In the genomic region with DNA sequence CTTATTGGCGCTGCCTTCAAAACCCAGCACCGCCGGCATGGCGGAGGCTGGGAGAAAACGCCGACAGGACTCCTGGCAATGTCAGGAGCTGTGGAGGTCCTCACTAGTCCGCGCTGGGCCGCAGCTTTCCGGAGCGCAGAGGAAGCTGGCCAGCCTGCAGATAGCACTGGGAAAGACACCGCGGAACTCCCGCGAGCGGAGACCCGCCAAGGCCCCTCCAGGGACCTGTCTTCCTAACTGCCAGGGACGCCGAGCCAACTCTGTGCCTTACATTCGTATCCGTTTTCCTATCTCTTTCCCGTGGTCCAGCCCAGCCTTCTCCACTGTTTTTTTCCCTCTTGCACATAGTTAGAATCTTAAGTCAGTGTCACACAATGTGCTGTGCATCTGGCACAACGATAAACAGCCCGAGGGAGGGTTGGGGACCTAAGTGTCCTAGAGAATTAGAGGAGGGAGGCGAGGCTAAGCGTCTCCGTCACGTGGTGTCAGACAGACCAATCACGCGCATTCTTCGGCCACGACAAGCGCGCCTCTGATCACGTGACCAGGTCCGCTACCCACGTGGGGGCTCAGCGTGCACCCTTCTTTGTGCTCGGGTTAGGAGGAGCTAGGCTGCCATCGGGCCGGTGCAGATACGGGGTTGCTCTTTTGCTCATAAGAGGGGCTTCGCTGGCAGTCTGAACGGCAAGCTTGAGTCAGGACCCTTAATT, we compare ENCODE assay signal across 1 cellular context.
TF ChIP-seq lines count a peak whose summit lies in the region.

A gene (plus strand): TSS at position 582 of the 710 bp plus-strand sequence. CDS start 420 bp downstream, outside the sequence.
A gene (minus strand): TSS at position 168 of the 710 bp plus-strand sequence. CDS start 129 bp downstream, at position 39.

TF ChIP-seq in A549, 52 proteins besides CTCF, POLR2A, EP300 and RAD21 (continued from another document):
- TF ChIP-seq, protein P1, sequence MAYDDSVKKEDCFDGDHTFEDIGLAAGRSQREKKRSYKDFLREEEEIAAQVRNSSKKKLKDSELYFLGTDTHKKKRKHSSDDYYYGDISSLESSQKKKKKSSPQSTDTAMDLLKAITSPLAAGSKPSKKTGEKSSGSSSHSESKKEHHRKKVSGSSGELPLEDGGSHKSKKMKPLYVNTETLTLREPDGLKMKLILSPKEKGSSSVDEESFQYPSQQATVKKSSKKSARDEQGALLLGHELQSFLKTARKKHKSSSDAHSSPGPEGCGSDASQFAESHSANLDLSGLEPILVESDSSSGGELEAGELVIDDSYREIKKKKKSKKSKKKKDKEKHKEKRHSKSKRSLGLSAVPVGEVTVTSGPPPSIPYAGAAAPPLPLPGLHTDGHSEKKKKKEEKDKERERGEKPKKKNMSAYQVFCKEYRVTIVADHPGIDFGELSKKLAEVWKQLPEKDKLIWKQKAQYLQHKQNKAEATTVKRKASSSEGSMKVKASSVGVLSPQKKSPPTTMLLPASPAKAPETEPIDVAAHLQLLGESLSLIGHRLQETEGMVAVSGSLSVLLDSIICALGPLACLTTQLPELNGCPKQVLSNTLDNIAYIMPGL (CRISPR knock-in tag; IDR thresholded peaks at IDR 0.05; ENCODE audit: borderline replicate concordance) = no peak
- TF ChIP-seq, protein P2, sequence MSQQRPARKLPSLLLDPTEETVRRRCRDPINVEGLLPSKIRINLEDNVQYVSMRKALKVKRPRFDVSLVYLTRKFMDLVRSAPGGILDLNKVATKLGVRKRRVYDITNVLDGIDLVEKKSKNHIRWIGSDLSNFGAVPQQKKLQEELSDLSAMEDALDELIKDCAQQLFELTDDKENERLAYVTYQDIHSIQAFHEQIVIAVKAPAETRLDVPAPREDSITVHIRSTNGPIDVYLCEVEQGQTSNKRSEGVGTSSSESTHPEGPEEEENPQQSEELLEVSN (IDR thresholded peaks at IDR 0.05; ENCODE audit: borderline replicate concordance, low read depth) = peak; percentile 68; the same call in 1 of the 2 replicates
- no peak for TF ChIP-seq POLR2AphosphoS2 (conservative IDR thresholded peaks at IDR 0.05; ENCODE audit: low read length)
- TF ChIP-seq, protein P3, sequence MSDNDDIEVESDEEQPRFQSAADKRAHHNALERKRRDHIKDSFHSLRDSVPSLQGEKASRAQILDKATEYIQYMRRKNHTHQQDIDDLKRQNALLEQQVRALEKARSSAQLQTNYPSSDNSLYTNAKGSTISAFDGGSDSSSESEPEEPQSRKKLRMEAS (IDR thresholded peaks at IDR 0.05) = peak; percentile 99
- TF ChIP-seq GATA3 (IDR thresholded peaks at IDR 0.05; ENCODE audit: borderline replicate concordance) = 0 out of 2 replicates have a peak, but pooled peaks have one; percentile 23
- TF ChIP-seq KDM1A (IDR thresholded peaks at IDR 0.05; ENCODE audit: low read depth) = no peak
- TF ChIP-seq NFE2L2 (conservative IDR thresholded peaks at IDR 0.05; ENCODE audit: low read length) = 0 out of 2 replicates have a peak, but pooled peaks have one; percentile 1
- no peak for TF ChIP-seq RNF2 (IDR thresholded peaks at IDR 0.05; ENCODE audit: borderline replicate concordance, low read depth)
- TF ChIP-seq ZSCAN20 (CRISPR knock-in tag; IDR thresholded peaks at IDR 0.05) = no peak
- TF ChIP-seq FOSL2 (IDR thresholded peaks at IDR 0.05) = no peak
- no peak for TF ChIP-seq FOSL2 (CRISPR knock-in tag; IDR thresholded peaks at IDR 0.05)
- TF ChIP-seq HDAC2 (IDR thresholded peaks at IDR 0.05) = no peak
- 0 out of 2 replicates have a peak, but pooled peaks have one; percentile 60 for TF ChIP-seq HOXB13 (CRISPR knock-in tag; IDR thresholded peaks at IDR 0.05; ENCODE audit: low read depth)
- TF ChIP-seq, protein P4, sequence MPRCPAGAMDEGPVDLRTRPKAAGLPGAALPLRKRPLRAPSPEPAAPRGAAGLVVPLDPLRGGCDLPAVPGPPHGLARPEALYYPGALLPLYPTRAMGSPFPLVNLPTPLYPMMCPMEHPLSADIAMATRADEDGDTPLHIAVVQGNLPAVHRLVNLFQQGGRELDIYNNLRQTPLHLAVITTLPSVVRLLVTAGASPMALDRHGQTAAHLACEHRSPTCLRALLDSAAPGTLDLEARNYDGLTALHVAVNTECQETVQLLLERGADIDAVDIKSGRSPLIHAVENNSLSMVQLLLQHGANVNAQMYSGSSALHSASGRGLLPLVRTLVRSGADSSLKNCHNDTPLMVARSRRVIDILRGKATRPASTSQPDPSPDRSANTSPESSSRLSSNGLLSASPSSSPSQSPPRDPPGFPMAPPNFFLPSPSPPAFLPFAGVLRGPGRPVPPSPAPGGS (IDR thresholded peaks at IDR 0.05) = peak; percentile 79
- TF ChIP-seq SREBF2 (IDR thresholded peaks at IDR 0.05) = no peak
- TF ChIP-seq, protein P5, sequence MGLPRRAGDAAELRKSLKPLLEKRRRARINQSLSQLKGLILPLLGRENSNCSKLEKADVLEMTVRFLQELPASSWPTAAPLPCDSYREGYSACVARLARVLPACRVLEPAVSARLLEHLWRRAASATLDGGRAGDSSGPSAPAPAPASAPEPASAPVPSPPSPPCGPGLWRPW (IDR thresholded peaks at IDR 0.05) = no peak
- TF ChIP-seq EHMT2 (IDR thresholded peaks at IDR 0.05; ENCODE audit: low read depth) = no peak
- TF ChIP-seq RFX5 (IDR thresholded peaks at IDR 0.05) = no peak
- no peak for TF ChIP-seq FOSB (CRISPR knock-in tag; IDR thresholded peaks at IDR 0.05)
- TF ChIP-seq RCOR1 (IDR thresholded peaks at IDR 0.05; ENCODE audit: low read depth, low read length) = no peak
- peak; percentile 86 for TF ChIP-seq NPAS2 (CRISPR knock-in tag; IDR thresholded peaks at IDR 0.05; ENCODE audit: borderline replicate concordance)
- TF ChIP-seq, protein P6, sequence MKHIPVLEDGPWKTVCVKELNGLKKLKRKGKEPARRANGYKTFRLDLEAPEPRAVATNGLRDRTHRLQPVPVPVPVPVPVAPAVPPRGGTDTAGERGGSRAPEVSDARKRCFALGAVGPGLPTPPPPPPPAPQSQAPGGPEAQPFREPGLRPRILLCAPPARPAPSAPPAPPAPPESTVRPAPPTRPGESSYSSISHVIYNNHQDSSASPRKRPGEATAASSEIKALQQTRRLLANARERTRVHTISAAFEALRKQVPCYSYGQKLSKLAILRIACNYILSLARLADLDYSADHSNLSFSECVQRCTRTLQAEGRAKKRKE (CRISPR knock-in tag; IDR thresholded peaks at IDR 0.05; ENCODE audit: low read depth) = no peak
- TF ChIP-seq ESRRA (IDR thresholded peaks at IDR 0.05; ENCODE audit: borderline replicate concordance, low read length) = no peak
- TF ChIP-seq TFCP2L1 (CRISPR knock-in tag; IDR thresholded peaks at IDR 0.05) = no peak
- TF ChIP-seq MAFK (IDR thresholded peaks at IDR 0.05; ENCODE audit: partially characterized antibody) = no peak
- peak; percentile 95 for TF ChIP-seq MYC (IDR thresholded peaks at IDR 0.05; ENCODE audit: borderline replicate concordance, low read length)
- no peak for TF ChIP-seq HOXB5 (CRISPR knock-in tag; IDR thresholded peaks at IDR 0.05)
- no peak for TF ChIP-seq HOXA7 (CRISPR knock-in tag; IDR thresholded peaks at IDR 0.05)
- no peak for TF ChIP-seq JUNB (IDR thresholded peaks at IDR 0.05)
- TF ChIP-seq CHD2 (IDR thresholded peaks at IDR 0.05; ENCODE audit: low read length, partially characterized antibody) = peak; percentile 73
- TF ChIP-seq RARB (CRISPR knock-in tag; IDR thresholded peaks at IDR 0.05) = no peak; the same call in 1 of the 2 replicates
- TF ChIP-seq SMC3 (IDR thresholded peaks at IDR 0.05) = no peak
- TF ChIP-seq CBX8 (IDR thresholded peaks at IDR 0.05) = no peak
- TF ChIP-seq KDM5A (IDR thresholded peaks at IDR 0.05) = no peak; the same call in 1 of the 2 replicates
- no peak for TF ChIP-seq EHF (CRISPR knock-in tag; IDR thresholded peaks at IDR 0.05)
- TF ChIP-seq FOXS1 (CRISPR knock-in tag; IDR thresholded peaks at IDR 0.05) = peak; percentile 62; the same call in 1 of the 2 replicates
- TF ChIP-seq TP53 (CRISPR knock-in tag; IDR thresholded peaks at IDR 0.05) = no peak
- no peak for TF ChIP-seq HEYL (CRISPR knock-in tag; IDR thresholded peaks at IDR 0.05)
- TF ChIP-seq, protein P7, sequence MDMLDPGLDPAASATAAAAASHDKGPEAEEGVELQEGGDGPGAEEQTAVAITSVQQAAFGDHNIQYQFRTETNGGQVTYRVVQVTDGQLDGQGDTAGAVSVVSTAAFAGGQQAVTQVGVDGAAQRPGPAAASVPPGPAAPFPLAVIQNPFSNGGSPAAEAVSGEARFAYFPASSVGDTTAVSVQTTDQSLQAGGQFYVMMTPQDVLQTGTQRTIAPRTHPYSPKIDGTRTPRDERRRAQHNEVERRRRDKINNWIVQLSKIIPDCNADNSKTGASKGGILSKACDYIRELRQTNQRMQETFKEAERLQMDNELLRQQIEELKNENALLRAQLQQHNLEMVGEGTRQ (IDR thresholded peaks at IDR 0.05) = peak; percentile 100
- no peak for TF ChIP-seq ZNF302 (CRISPR knock-in tag; IDR thresholded peaks at IDR 0.05)
- TF ChIP-seq MAZ (IDR thresholded peaks at IDR 0.05; ENCODE audit: borderline replicate concordance, low read depth, low read length) = no peak
